In the genomic region with DNA sequence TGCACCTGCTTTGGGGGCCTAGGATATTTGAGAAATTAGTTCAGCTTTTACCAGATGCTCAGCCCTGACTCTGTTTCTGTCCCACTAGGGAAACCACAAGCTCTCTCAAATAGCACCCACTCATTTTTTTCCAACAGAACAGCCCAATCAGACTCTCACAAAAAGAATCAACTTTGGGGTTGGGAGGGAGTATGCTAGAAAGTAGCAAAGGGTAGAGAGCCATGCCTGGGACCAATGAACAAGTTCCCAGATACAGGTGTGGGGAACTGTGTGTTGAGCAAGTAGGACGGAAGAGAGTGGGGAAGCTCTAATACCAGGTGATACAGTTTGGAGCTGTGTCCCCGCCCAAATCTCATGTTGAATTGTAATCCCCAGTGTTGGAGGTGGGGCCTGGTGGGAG, we compare ENCODE assay signal across 1 cellular context.
TF ChIP-seq lines count a peak whose summit lies in the region.

No MANE protein-coding gene starts in this region.

TF ChIP-seq in HEK293, 187 proteins besides CTCF, POLR2A, EP300 and RAD21 (continued from another document):
- TF ChIP-seq, protein P1, sequence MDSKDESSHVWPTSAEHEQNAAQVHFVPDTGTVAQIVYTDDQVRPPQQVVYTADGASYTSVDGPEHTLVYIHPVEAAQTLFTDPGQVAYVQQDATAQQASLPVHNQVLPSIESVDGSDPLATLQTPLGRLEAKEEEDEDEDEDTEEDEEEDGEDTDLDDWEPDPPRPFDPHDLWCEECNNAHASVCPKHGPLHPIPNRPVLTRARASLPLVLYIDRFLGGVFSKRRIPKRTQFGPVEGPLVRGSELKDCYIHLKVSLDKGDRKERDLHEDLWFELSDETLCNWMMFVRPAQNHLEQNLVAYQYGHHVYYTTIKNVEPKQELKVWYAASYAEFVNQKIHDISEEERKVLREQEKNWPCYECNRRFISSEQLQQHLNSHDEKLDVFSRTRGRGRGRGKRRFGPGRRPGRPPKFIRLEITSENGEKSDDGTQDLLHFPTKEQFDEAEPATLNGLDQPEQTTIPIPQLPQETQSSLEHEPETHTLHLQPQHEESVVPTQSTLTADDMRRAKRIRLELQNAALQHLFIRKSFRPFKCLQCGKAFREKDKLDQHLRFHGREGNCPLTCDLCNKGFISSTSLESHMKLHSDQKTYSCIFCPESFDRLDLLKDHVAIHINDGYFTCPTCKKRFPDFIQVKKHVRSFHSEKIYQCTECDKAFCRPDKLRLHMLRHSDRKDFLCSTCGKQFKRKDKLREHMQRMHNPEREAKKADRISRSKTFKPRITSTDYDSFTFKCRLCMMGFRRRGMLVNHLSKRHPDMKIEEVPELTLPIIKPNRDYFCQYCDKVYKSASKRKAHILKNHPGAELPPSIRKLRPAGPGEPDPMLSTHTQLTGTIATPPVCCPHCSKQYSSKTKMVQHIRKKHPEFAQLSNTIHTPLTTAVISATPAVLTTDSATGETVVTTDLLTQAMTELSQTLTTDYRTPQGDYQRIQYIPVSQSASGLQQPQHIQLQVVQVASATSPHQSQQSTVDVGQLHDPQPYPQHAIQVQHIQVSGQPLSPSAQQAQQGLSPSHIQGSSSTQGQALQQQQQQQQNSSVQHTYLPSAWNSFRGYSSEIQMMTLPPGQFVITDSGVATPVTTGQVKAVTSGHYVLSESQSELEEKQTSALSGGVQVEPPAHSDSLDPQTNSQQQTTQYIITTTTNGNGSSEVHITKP (tag by site-specific recombination; IDR thresholded peaks at IDR 0.05) = 0 out of 2 replicates have a peak, but pooled peaks have one; percentile 18
- TF ChIP-seq KLF1 (tag by site-specific recombination; IDR thresholded peaks at IDR 0.05) (no peak), KLF16 (tag by site-specific recombination; IDR thresholded peaks at IDR 0.05) (no peak), ZNF48 (tag by site-specific recombination; IDR thresholded peaks at IDR 0.05) (no peak), ZNF521 (tag by site-specific recombination; IDR thresholded peaks at IDR 0.05) (no peak)
